ENCODE assay signal across 12 cellular contexts in genomic region chr17:63173903-63174302, GRCh38.
"Had no signal": no experiment of that assay in that cellular context is flagged by ENCODE, and none has a peak within 500 bp of the region (broad histone marks: within the 10 kb centered on the region; RNA-seq: fewer than 3 reads in every experiment).

No MANE protein-coding gene starts in this region.

- H3K4me3 ChIP-seq: upper lobe of left lung had no signal

- H3K9me3 ChIP-seq: upper lobe of left lung had no signal

- DNase-seq: activated CD4-positive, alpha-beta memory T cell treated with anti-CD3 and anti-CD28 coated beads for 36 hours; activated CD4-positive, alpha-beta T cell treated with anti-CD3 and anti-CD28 coated beads for 1 hour; activated gamma-delta T cell; activated T-cell treated with anti-CD3 and anti-CD28 coated beads, Interleukin-2, amount 50 U/mL, for 4 hours; amygdala; hippocampal formation; kidney glomerular epithelial cell; retina; stimulated activated CD4-positive, alpha-beta T cell treated with anti-CD3 and anti-CD28 coated beads, Interleukin-15, amount 100 ng/mL, for 24 hours; stimulated activated CD4-positive, alpha-beta T cell treated with anti-CD3 and anti-CD28 coated beads, Interleukin-4, amount 100 ng/mL, for 24 hours; upper lobe of left lung had no signal

- H3K9ac ChIP-seq: parathyroid adenoma had no signal

- H2AFZ ChIP-seq: parathyroid adenoma had no signal

- H3K27me3 ChIP-seq: upper lobe of left lung had no signal

- H3K27ac ChIP-seq: parathyroid adenoma, upper lobe of left lung had no signal

- H3K36me3 ChIP-seq: upper lobe of left lung had no signal

- ATAC-seq: activated T-cell treated with anti-CD3 and anti-CD28 coated beads, Interleukin-2, amount 50 U/mL, for 4 hours had no signal
